Comparison of ENCODE assay signal across 22 cellular contexts in the genomic region with DNA sequence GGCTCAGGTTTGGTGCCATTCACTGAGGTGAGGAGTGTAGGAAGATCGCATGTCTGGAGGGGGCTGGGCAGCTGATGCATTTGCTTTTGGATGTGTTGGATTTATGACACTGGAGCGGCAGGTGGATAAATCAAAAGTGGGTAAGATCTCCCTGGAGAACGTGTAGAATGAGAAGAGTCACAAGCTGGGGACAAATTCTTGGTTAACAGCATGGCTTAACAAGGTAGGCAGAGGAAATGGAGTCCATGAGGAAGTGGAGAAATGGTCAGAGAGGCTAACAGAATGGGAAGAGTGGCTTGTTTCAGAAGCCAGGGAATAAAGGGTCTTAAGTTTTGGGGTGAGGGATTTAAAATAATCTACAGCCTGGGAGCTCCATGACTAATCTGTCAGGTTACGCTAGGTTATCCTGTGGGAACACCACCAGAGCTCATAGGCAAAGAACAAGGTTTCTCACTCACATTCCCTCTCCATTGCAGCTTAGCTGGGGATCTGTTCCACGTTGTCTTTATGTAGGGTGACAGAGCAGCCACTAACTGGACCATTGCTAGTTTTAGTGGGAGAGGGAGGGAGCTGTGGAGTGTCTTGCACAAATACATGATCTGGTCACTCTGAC. TPM values are rescaled to one million over a fixed set of nuclear protein-coding genes. Genes with fewer than 3 reads are reported as not detected.
DNase-seq lines count a peak whose midpoint lies in the region; TF ChIP-seq lines count a peak whose summit lies in the region.
"Had no signal": no experiment of that assay in that cellular context is flagged by ENCODE, and none has a peak within 500 bp of the region (broad histone marks: within the 10 kb centered on the region; RNA-seq: fewer than 3 reads in every experiment).

No MANE protein-coding gene starts in this region.

- no peak for DNase-seq in activated naive CD4-positive, alpha-beta T cell treated with anti-CD3 and anti-CD28 coated beads, Interleukin-2, amount 50 U/mL, for 16 hours
- DNase-seq in SK-N-DZ (ENCODE audit: low spot score) (peak; percentile 43), chondrocyte (ENCODE audit: low spot score) (no peak), NCI-H526 treated with DMSO at 0.1 percent for 48 hours (lab: John Stamatoyannopoulos, UW) (no peak)
- DNase-seq in effector CD4-positive, alpha-beta T cell, result no peak
- DNase-seq in CD8-positive, alpha-beta memory T cell, result no peak
- DNase-seq: DMS53, GF-D8, HCEC 1CT, KBM-7, MM.1S, NCI-H1048, NCI-H1436, NCI-H1930, NCI-H2227 treated with DMSO at 0.1 percent for 48 hours, NCI-H510A, NCI-H774, OCI-M1 had no signal

- H3K27ac ChIP-seq in thymus (ENCODE audit: low read depth), result peak overlapping the region; percentile 38
- H3K27ac ChIP-seq in CD8-positive, alpha-beta memory T cell (ENCODE audit: low read depth, low read length), result no peak overlapping the region
- H3K27ac ChIP-seq: C4-2B, SJSA1 had no signal

- H3K4me1 ChIP-seq in thymus (ENCODE audit: control insufficient read depth, insufficient read depth, low read length), result no peaks in the 10 kb centered on the region
- H3K4me1 ChIP-seq in CD8-positive, alpha-beta memory T cell (ENCODE audit: insufficient read depth, low read length), result no peaks in the 10 kb centered on the region
- H3K4me1 ChIP-seq: SJSA1 had no signal

- no peaks in the 10 kb centered on the region for H3K27me3 Mint-ChIP-seq in activated naive CD4-positive, alpha-beta T cell treated with anti-CD3 and anti-CD28 coated beads, Interleukin-2, amount 50 U/mL, for 24 hours
- H3K27me3 Mint-ChIP-seq in chondrocyte (ENCODE audit: low read depth), result no peaks in the 10 kb centered on the region
- H3K27me3 Mint-ChIP-seq in CD8-positive, alpha-beta memory T cell, result no peaks in the 10 kb centered on the region

- CTCF ChIA-PET in CD8-positive, alpha-beta memory T cell (lab: Charles Lee), result no interaction called here

- no peak overlapping the region for H3K4me3 ChIP-seq in thymus (ENCODE audit: low read length)
- no peak overlapping the region for H3K4me3 ChIP-seq in CD8-positive, alpha-beta memory T cell (ENCODE audit: low read length)
- H3K4me3 ChIP-seq: SJSA1 had no signal

- peak overlapping the region; percentile 6 for H3K27ac Mint-ChIP-seq in activated naive CD4-positive, alpha-beta T cell treated with anti-CD3 and anti-CD28 coated beads, Interleukin-2, amount 50 U/mL, for 24 hours
- H3K27ac Mint-ChIP-seq in chondrocyte (ENCODE audit: unreplicated experiment), result peak overlapping the region; percentile 10
- H3K27ac Mint-ChIP-seq in CD8-positive, alpha-beta memory T cell, result peak overlapping the region in 4 of 8 donors; percentile 2 to 66 (median 30)

- H3K36me3 ChIP-seq in thymus (ENCODE audit: control insufficient read depth, insufficient read depth), result peaks cover 44% of the 10 kb centered on the region
- H3K36me3 ChIP-seq in CD8-positive, alpha-beta memory T cell (ENCODE audit: insufficient read depth, low read length), result peaks cover 40% of the 10 kb centered on the region

- H3K9me3 Mint-ChIP-seq in activated naive CD4-positive, alpha-beta T cell treated with anti-CD3 and anti-CD28 coated beads, Interleukin-2, amount 50 U/mL, for 24 hours, result no peaks in the 10 kb centered on the region
- no peaks in the 10 kb centered on the region for H3K9me3 Mint-ChIP-seq in chondrocyte (ENCODE audit: low read depth)
- no peaks in the 10 kb centered on the region for H3K9me3 Mint-ChIP-seq in CD8-positive, alpha-beta memory T cell

- H3K4me3 Mint-ChIP-seq in activated naive CD4-positive, alpha-beta T cell treated with anti-CD3 and anti-CD28 coated beads, Interleukin-2, amount 50 U/mL, for 24 hours, result no peak overlapping the region
- H3K4me3 Mint-ChIP-seq in chondrocyte (ENCODE audit: unreplicated experiment), result no peak overlapping the region
- no peak overlapping the region for H3K4me3 Mint-ChIP-seq in CD8-positive, alpha-beta memory T cell

- no peaks in the 10 kb centered on the region for H3K4me1 Mint-ChIP-seq in activated naive CD4-positive, alpha-beta T cell treated with anti-CD3 and anti-CD28 coated beads, Interleukin-2, amount 50 U/mL, for 24 hours
- peaks cover 3% of the 10 kb centered on the region for H3K4me1 Mint-ChIP-seq in chondrocyte (ENCODE audit: low read depth)
- H3K4me1 Mint-ChIP-seq in CD8-positive, alpha-beta memory T cell, result no peaks in the 10 kb centered on the region

- no peaks in the 10 kb centered on the region for H3K27me3 ChIP-seq in thymus (ENCODE audit: control insufficient read depth, insufficient read depth)
- no peaks in the 10 kb centered on the region for H3K27me3 ChIP-seq in CD8-positive, alpha-beta memory T cell (ENCODE audit: insufficient read depth, low read length, poor library complexity, severe bottlenecking)
- H3K27me3 ChIP-seq: SJSA1 had no signal

- H3K36me3 Mint-ChIP-seq in activated naive CD4-positive, alpha-beta T cell treated with anti-CD3 and anti-CD28 coated beads, Interleukin-2, amount 50 U/mL, for 24 hours, result peaks cover 13% of the 10 kb centered on the region
- H3K36me3 Mint-ChIP-seq in chondrocyte (ENCODE audit: low read depth), result peaks cover 32% of the 10 kb centered on the region
- peaks cover 9 to 70% (median 23%) of the 10 kb centered on the region in 3 donors for H3K36me3 Mint-ChIP-seq in CD8-positive, alpha-beta memory T cell

- WGBS in thymus, result 94% methylated on average over 5 of the region's 5 CpGs

- POLR2A ChIA-PET in CD8-positive, alpha-beta memory T cell (lab: Charles Lee), result no interaction called here

- no peaks in the 10 kb centered on the region for H3K9me3 ChIP-seq in thymus (ENCODE audit: control insufficient read depth)
- H3K9me3 ChIP-seq in CD8-positive, alpha-beta memory T cell (ENCODE audit: low read length), result no peaks in the 10 kb centered on the region
- H3K9me3 ChIP-seq: SJSA1 had no signal

- no peak for TF ChIP-seq CTCF in chondrocyte (IDR thresholded peaks at IDR 0.05)

RNA-seq across cellular contexts. Expression of a gene that starts 12.8 kb away (rescaled TPM):
- polyA plus RNA-seq in SK-N-DZ (2014; cell fraction: cytosol; rRNA removed), result 103 and 111 TPM in 2 replicates
- polyA plus RNA-seq in SK-N-DZ (2014; cell fraction: nucleus; rRNA removed), result 41.1 and 41.2 TPM in 2 replicates
- 51.1 to 61.6 TPM (median 57.1 TPM) in 3 replicates for total RNA-seq in chondrocyte
- polyA plus RNA-seq in thymus, result 48.5 TPM
- 10 to 100 TPM; 88.0 to 90.4 TPM for total RNA-seq in CD8-positive, alpha-beta memory T cell
- polyA plus RNA-seq in CD8-positive, alpha-beta memory T cell, result 74.9 TPM

RNA-seq across cellular contexts. Expression of a gene that starts 31.6 kb away (rescaled TPM):
- 67.3 and 82.2 TPM in 2 replicates for polyA plus RNA-seq in SK-N-DZ (2014; cell fraction: cytosol; rRNA removed)
- polyA plus RNA-seq in SK-N-DZ (2014; cell fraction: nucleus; rRNA removed), result 66.1 and 73.9 TPM in 2 replicates
- total RNA-seq in chondrocyte, result 35.5 to 40.5 TPM (median 39.8 TPM) in 3 replicates
- 75.4 TPM for polyA plus RNA-seq in thymus
- total RNA-seq in CD8-positive, alpha-beta memory T cell, result 100 to 1,000 TPM; 167 to 169 TPM
- 54.4 TPM for polyA plus RNA-seq in CD8-positive, alpha-beta memory T cell
